In the genomic region with DNA sequence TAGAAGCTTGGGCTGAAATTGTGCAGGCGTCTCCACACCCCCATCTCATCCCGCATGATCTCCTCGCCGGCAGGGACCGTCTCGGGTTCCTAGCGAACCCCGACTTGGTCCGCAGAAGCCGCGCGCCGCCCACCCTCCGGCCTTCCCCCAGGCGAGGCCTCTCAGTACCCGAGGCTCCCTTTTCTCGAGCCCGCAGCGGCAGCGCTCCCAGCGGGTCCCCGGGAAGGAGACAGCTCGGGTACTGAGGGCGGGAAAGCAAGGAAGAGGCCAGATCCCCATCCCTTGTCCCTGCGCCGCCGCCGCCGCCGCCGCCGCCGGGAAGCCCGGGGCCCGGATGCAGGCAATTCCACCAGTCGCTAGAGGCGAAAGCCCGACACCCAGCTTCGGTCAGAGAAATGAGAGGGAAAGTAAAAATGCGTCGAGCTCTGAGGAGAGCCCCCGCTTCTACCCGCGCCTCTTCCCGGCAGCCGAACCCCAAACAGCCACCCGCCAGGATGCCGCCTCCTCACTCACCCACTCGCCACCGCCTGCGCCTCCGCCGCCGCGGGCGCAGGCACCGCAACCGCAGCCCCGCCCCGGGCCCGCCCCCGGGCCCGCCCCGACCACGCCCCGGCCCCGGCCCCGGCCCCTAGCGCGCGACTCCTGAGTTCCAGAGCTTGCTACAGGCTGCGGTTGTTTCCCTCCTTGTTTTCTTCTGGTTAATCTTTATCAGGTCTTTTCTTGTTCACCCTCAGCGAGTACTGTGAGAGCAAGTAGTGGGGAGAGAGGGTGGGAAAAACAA, we compare ENCODE assay signal across 7 cellular contexts. TPM values are rescaled to one million over a fixed set of nuclear protein-coding genes. Genes with fewer than 3 reads are reported as not detected.
DNase-seq lines count a peak whose midpoint lies in the region; ATAC-seq, FAIRE-seq and TF ChIP-seq lines count a peak whose summit lies in the region.

A gene with protein sequence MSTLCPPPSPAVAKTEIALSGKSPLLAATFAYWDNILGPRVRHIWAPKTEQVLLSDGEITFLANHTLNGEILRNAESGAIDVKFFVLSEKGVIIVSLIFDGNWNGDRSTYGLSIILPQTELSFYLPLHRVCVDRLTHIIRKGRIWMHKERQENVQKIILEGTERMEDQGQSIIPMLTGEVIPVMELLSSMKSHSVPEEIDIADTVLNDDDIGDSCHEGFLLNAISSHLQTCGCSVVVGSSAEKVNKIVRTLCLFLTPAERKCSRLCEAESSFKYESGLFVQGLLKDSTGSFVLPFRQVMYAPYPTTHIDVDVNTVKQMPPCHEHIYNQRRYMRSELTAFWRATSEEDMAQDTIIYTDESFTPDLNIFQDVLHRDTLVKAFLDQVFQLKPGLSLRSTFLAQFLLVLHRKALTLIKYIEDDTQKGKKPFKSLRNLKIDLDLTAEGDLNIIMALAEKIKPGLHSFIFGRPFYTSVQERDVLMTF (minus strand): TSS at position 564 of the 781 bp plus-strand sequence. CDS start 6,361 bp downstream, outside the sequence.

- BruUV-seq in HepG2 (replicated peaks; lab: Mats Ljungman, UMichigan) = no TSS peak

- intact Hi-C loops in HepG2 (cut with micrococcal nuclease; ENCODE audit: unreplicated experiment) = no loop called here

- H4K20me1 ChIP-seq in Loucy (ENCODE audit: insufficient read depth, low read length, poor library complexity, severe bottlenecking) = no peaks in the 10 kb centered on the region
- H4K20me1 ChIP-seq in HepG2 (ENCODE audit: insufficient read depth, low read length) = no peaks in the 10 kb centered on the region

- ATAC-seq in HepG2 = peak; percentile 93

- H3K79me2 ChIP-seq in Loucy (ENCODE audit: insufficient read depth, low read length) (peaks cover 4% of the 10 kb centered on the region), HepG2 (ENCODE audit: insufficient read depth, low read length) (no peaks in the 10 kb centered on the region)

- TF ChIP-seq EP300 in HepG2 (IDR thresholded peaks at IDR 0.05; ENCODE audit: low read depth in 2 of 2, low read length in 2 of 2) (no peak), HepG2 (CRISPR knock-in tag; IDR thresholded peaks at IDR 0.05; ENCODE audit: borderline replicate concordance) (no peak)

- H3K9me3 ChIP-seq in Loucy (ENCODE audit: insufficient read depth, low read depth, low read length) = no peaks in the 10 kb centered on the region
- H3K9me3 ChIP-seq in HepG2 (ENCODE audit: low read length) = no peaks in the 10 kb centered on the region

- under 1% methylated on average over 18 of the region's 73 CpGs for WGBS in HepG2 (ENCODE audit: low lambda C conversion rate)

- TF ChIP-seq RAD21 in HepG2 (CRISPR knock-in tag; IDR thresholded peaks at IDR 0.05) = no peak

- no peaks in the 10 kb centered on the region for H3K9me2 ChIP-seq in Loucy (replicated peaks; ENCODE audit: low read depth, low read length)

- in situ Hi-C loops in HepG2 (cut with HindIII; ENCODE audit: extremely low pct_ligation_motif_present, low pct_unique_long_range_greater_than_20kb) = no loop called here

- CTCF ChIA-PET in HepG2 (lab: Yijun Ruan, JAX; ENCODE audit: low intra/inter-chr PET ratio, low total read pairs) = no interaction called here

- H3K27me3 ChIP-seq in Loucy (ENCODE audit: insufficient read depth, low read length, poor library complexity, severe bottlenecking) = no peaks in the 10 kb centered on the region
- H3K27me3 ChIP-seq in HepG2 (ENCODE audit: control insufficient read depth in 1 of 2, insufficient read depth in 2 of 2, low read length in 2 of 2) = no peaks in the 10 kb centered on the region; a peak in 1 of 5 replicates

- peak within 1 kb of the TSS; percentile 79 for H3K9ac ChIP-seq in Loucy (ENCODE audit: low read depth, low read length, poor library complexity, severe bottlenecking)
- H3K9ac ChIP-seq in HepG2 (ENCODE audit: insufficient read depth, low read depth, low read length) = peak within 1 kb of the TSS; percentile 73

- TF ChIP-seq CTCF in Loucy (conservative IDR thresholded peaks at IDR 0.05; ENCODE audit: low read length) (no peak), HepG2 (CRISPR knock-in tag; IDR thresholded peaks at IDR 0.05) (no peak)

- peak within 1 kb of the TSS; percentile 73 for H3K27ac ChIP-seq in HepG2 (ENCODE audit: extremely low read length, insufficient read depth, low read length)

- FAIRE-seq in GM12892 (lab: Jason Lieb, UNC) (peak; percentile 42), H54 (lab: Jason Lieb, UNC) (no peak), HepG2 (lab: Jason Lieb, UNC) (no peak)

- peak within 1 kb of the TSS; percentile 83 for H3K4me3 ChIP-seq in Loucy (ENCODE audit: low read length, poor library complexity, severe bottlenecking)
- H3K4me3 ChIP-seq in HepG2 (replicated peaks in 1 of 3; ENCODE audit: insufficient read depth in 1 of 3, low read depth in 2 of 3, low read length in 3 of 3) = peak within 1 kb of the TSS; percentile 47 to 79 (median 60)

- H3K4me2 ChIP-seq in Loucy (ENCODE audit: low read depth, low read length, poor library complexity, severe bottlenecking) (peak within 1 kb of the TSS; percentile 72), HepG2 (ENCODE audit: low read depth, low read length) (peak within 1 kb of the TSS; percentile 98)

- no peaks in the 10 kb centered on the region for H3F3A ChIP-seq in Loucy (ENCODE audit: low read depth)

- peak within 1 kb of the TSS; percentile 98 for H2AFZ ChIP-seq in Loucy (ENCODE audit: low read length)
- H2AFZ ChIP-seq in HepG2 (ENCODE audit: low read length) = peak within 1 kb of the TSS; percentile 76

- H3K36me3 ChIP-seq in Loucy (ENCODE audit: insufficient read depth, low read length) (no peaks in the 10 kb centered on the region), HepG2 (replicated peaks in 1 of 2; ENCODE audit: control insufficient read depth in 1 of 2, insufficient read depth in 2 of 2, low read length in 2 of 2) (no peaks in the 10 kb centered on the region; a peak in 1 of 5 replicates)

- peak; percentile 48 for DNase-seq in GM12892 (ENCODE audit: insufficient read length)
- peak; percentile 77 for DNase-seq in H54 (ENCODE audit: insufficient read length, low spot score)
- peak; percentile 70 to 87 (median 77) for DNase-seq in activated CD4-positive, CD25-positive, alpha-beta regulatory T cell (lab: John Stamatoyannopoulos, UW)
- DNase-seq in central memory CD4-positive, alpha-beta T cell = peak; percentile 84
- DNase-seq in HepG2 (ENCODE audit: low spot score) = peak; percentile 27
- peak; percentile 71 to 78 for DNase-seq in stimulated activated CD4-positive, alpha-beta T cell treated with anti-CD3 and anti-CD28 coated beads, Interleukin-4, amount 100 ng/mL, for 48 hours (ENCODE audit: low read depth in 2 of 2)

- peaks cover 15% of the 10 kb centered on the region for H3K4me1 ChIP-seq in Loucy (ENCODE audit: insufficient read depth, low read length, poor library complexity, severe bottlenecking)
- H3K4me1 ChIP-seq in HepG2 (ENCODE audit: insufficient read depth, low read length) = peaks cover 49% of the 10 kb centered on the region

- POLR2A ChIA-PET in HepG2 (lab: Yijun Ruan, JAX) = no interaction called here

- TF ChIP-seq POLR2A in GM12892 (IDR thresholded peaks at IDR 0.05; ENCODE audit: low read depth, low read length) = peak; percentile 17; the same call in 1 of the 2 replicates
- TF ChIP-seq POLR2A in H54 (IDR thresholded peaks at IDR 0.05; ENCODE audit: low read depth, low read length) = peak; percentile 59
- TF ChIP-seq POLR2A in HepG2 (IDR thresholded peaks at IDR 0.05; ENCODE audit: insufficient read depth in 1 of 2, low read depth in 2 of 2, low read length in 2 of 2) = peak; percentile 34 to 76; a peak in 3 of 4 replicates

TF ChIP-seq in HepG2, 621 proteins besides CTCF, POLR2A, EP300 and RAD21 (continues in another document):
- TF ChIP-seq ZSCAN31 (CRISPR knock-in tag; IDR thresholded peaks at IDR 0.05; ENCODE audit: low read depth) (0 out of 2 replicates have a peak, but pooled peaks have one; percentile 3), ASH2L (IDR thresholded peaks at IDR 0.05; ENCODE audit: insufficient read length, low read depth, low read length) (peak; percentile 50), MIXL1 (CRISPR knock-in tag; IDR thresholded peaks at IDR 0.05) (no peak), SIN3A (IDR thresholded peaks at IDR 0.05; ENCODE audit: borderline replicate concordance, low read depth, low read length) (0 out of 2 replicates have a peak, but pooled peaks have one; percentile 31), ZNF563 (CRISPR knock-in tag; IDR thresholded peaks at IDR 0.05) (0 out of 2 replicates have a peak, but pooled peaks have one; percentile 46), ZNF253 (CRISPR knock-in tag; IDR thresholded peaks at IDR 0.05; ENCODE audit: borderline replicate concordance) (peak; percentile 62; the same call in 1 of the 2 replicates), KDM2A (CRISPR knock-in tag; IDR thresholded peaks at IDR 0.05; ENCODE audit: borderline replicate concordance, low read depth) (peak; percentile 14; the same call in 1 of the 2 replicates), ZBTB7B (CRISPR knock-in tag; IDR thresholded peaks at IDR 0.05) (0 out of 2 replicates have a peak, but pooled peaks have one; percentile 16), ERF (CRISPR knock-in tag; IDR thresholded peaks at IDR 0.05) (no peak), MXD4 (CRISPR knock-in tag; IDR thresholded peaks at IDR 0.05) (peak; percentile 12; the same call in 1 of the 2 replicates)

RNA-seq across cellular contexts. Expression of the gene that starts here (rescaled TPM):
- polyA plus RNA-seq in GM12892 (2012; ENCODE audit: missing spikeins) = 10.0 TPM
- 3.1 and 4.5 TPM in 2 replicates for total RNA-seq in HepG2 (2016; rRNA removed; fragmentation: Illumina TruSeq; extraction: Trizol)
- total RNA-seq in HepG2 (2016; cell fraction: cytosol; rRNA removed; fragmentation: Illumina TruSeq; extraction: Trizol; ENCODE audit: low read depth) = 0.81 and 0.88 TPM in 2 replicates
- 3.4 and 4.6 TPM in 2 replicates for total RNA-seq in HepG2 (2016; cell fraction: insoluble cytoplasmic fraction; rRNA removed; fragmentation: Illumina TruSeq; extraction: Trizol)
- total RNA-seq in HepG2 (2016; cell fraction: membrane; rRNA removed; fragmentation: Illumina TruSeq; extraction: Trizol) = 1.3 and 1.7 TPM in 2 replicates
- 8.0 and 9.1 TPM in 2 replicates for total RNA-seq in HepG2 (2016; cell fraction: nucleus; rRNA removed; fragmentation: Illumina TruSeq; extraction: Trizol)
- polyA plus RNA-seq in HepG2 (2011; rRNA removed) = 5.2 and 5.9 TPM in 2 replicates
- polyA plus RNA-seq in HepG2 (2011; cell fraction: cytosol; rRNA removed) = 0.94 and 2.1 TPM in 2 replicates
- 7.7 and 10.3 TPM in 2 replicates for polyA plus RNA-seq in HepG2 (2011; cell fraction: nucleus; rRNA removed)
- polyA plus RNA-seq in HepG2 (2012) = 6.4 and 10.0 TPM in 2 replicates
- polyA plus RNA-seq in HepG2 (2016; cell fraction: cytosol; fragmentation: Illumina TruSeq; extraction: Trizol; ENCODE audit: low read depth) = 0.33 and 0.44 TPM in 2 replicates
- 2.7 and 2.9 TPM in 2 replicates for polyA plus RNA-seq in HepG2 (2016; cell fraction: insoluble cytoplasmic fraction; fragmentation: Illumina TruSeq; extraction: Trizol; ENCODE audit: low read depth)
- 0.84 and 1.1 TPM in 2 replicates for polyA plus RNA-seq in HepG2 (2016; cell fraction: membrane; fragmentation: Illumina TruSeq; extraction: Trizol; ENCODE audit: low read depth)
- 7.7 and 8.0 TPM in 2 replicates for polyA plus RNA-seq in HepG2 (2016; cell fraction: nucleus; fragmentation: Illumina TruSeq; extraction: Trizol; ENCODE audit: insufficient read depth, low read depth)
- polyA minus RNA-seq in HepG2 (2011; rRNA and poly(A)+ RNA removed; ENCODE audit: low replicate concordance) = 4.3 and 5.2 TPM in 2 replicates
- polyA minus RNA-seq in HepG2 (2011; cell fraction: cytosol; rRNA and poly(A)+ RNA removed) = 2.4 and 3.7 TPM in 2 replicates
- polyA minus RNA-seq in HepG2 (2011; cell fraction: nucleus; rRNA and poly(A)+ RNA removed) = 34.9 and 41.5 TPM in 2 replicates

Comparison
In these comparisons a context has a peak if more than half of its experiments do, and no peak if none do; other contexts are left out.
1. Peak in every context shown above with its lines: DNase-seq, ATAC-seq, H3K4me3 ChIP-seq and H3K27ac ChIP-seq.
2. DNase-seq: peak in every context shown above with its lines; median percentile 84 in central memory CD4-positive, alpha-beta T cell; 77 in H54; 77 in activated CD4-positive, CD25-positive, alpha-beta regulatory T cell; 74 in stimulated activated CD4-positive, alpha-beta T cell treated with anti-CD3 and anti-CD28 coated beads, Interleukin-4, amount 100 ng/mL, for 48 hours; 48 in GM12892; 27 in HepG2.